In genomic region chrX:28205905-28206304, GRCh38 we compare ENCODE assay signal across 21 cellular contexts.
DNase-seq lines count a peak whose midpoint lies in the region; ATAC-seq, FAIRE-seq and TF ChIP-seq lines count a peak whose summit lies in the region.
"Had no signal": no experiment of that assay in that cellular context is flagged by ENCODE, and none has a peak within 500 bp of the region (broad histone marks: within the 10 kb centered on the region; RNA-seq: fewer than 3 reads in every experiment).

No MANE protein-coding gene starts in this region.

- no peak for TF ChIP-seq POLR2A in H1 (IDR thresholded peaks at IDR 0.05; ENCODE audit: control extremely low read depth in 1 of 2, low read depth in 2 of 2, low read length in 2 of 2)

- no peak overlapping the region for H3K4ac ChIP-seq in H1 (replicated peaks; ENCODE audit: insufficient read length, low read depth, low read length)
- H3K4ac ChIP-seq in mesendoderm (ENCODE audit: low read depth, low read length), result no peak overlapping the region

- H3K4me1 ChIP-seq in Caco-2 (no peaks in the 10 kb centered on the region), H1 (replicated peaks in 1 of 4; ENCODE audit: control insufficient read depth in 3 of 4, insufficient read depth in 4 of 4, low read length in 3 of 4) (no peaks in the 10 kb centered on the region), mesendoderm (ENCODE audit: control insufficient read depth, low read depth, low read length) (no peaks in the 10 kb centered on the region), colonic mucosa (no peaks in the 10 kb centered on the region)
- H3K4me1 ChIP-seq: heart left ventricle had no signal

- no peaks in the 10 kb centered on the region for H3K23me2 ChIP-seq in H1 (ENCODE audit: low read depth, low read length)

- CTCF ChIA-PET in Caco-2 (lab: Charles Lee) (no interaction called here), H1 (lab: Charles Lee; ENCODE audit: partially characterized antibody) (interaction anchor here (0.6 to 0.7 kb wide), 2 partner anchors 113 to 153 kb away, joined by 3 read pairs; no protein-coding TSS in a partner anchor)

- no peaks in the 10 kb centered on the region for H3K36me3 Mint-ChIP-seq in Caco-2 (ENCODE audit: insufficient read depth, unreplicated experiment)
- H3K36me3 Mint-ChIP-seq: CD4-positive, CD25-positive, alpha-beta regulatory T cell; stimulated activated naive B cell treated with anti-CD40 and anti-IgM and Interleukin-4, amounts not matched to agents 10 μg/mL and 1 μg/mL and 100 μg/mL, for 72 hours had no signal

- H3K4me3 Mint-ChIP-seq in Caco-2 (ENCODE audit: unreplicated experiment), result peak overlapping the region; percentile 58
- H3K4me3 Mint-ChIP-seq: CD4-positive, CD25-positive, alpha-beta regulatory T cell; central memory CD8-positive, alpha-beta T cell; stimulated activated naive B cell treated with anti-CD40 and anti-IgM and Interleukin-4, amounts not matched to agents 10 μg/mL and 1 μg/mL and 100 μg/mL, for 72 hours had no signal

- no peak overlapping the region for H4K91ac ChIP-seq in H1 (replicated peaks; ENCODE audit: insufficient read length, low read length)

- H3K9me3 ChIP-seq in Caco-2 (no peaks in the 10 kb centered on the region), H1 (ENCODE audit: insufficient read depth in 2 of 2, low read depth in 1 of 2, low read length in 1 of 2) (no peaks in the 10 kb centered on the region), colonic mucosa (no peaks in the 10 kb centered on the region)
- H3K9me3 ChIP-seq: HAP-1, heart left ventricle had no signal

- no peak overlapping the region for H2BK120ac ChIP-seq in H1 (replicated peaks; ENCODE audit: low read depth, low read length)
- no peak overlapping the region for H2BK120ac ChIP-seq in mesendoderm (ENCODE audit: low read depth, low read length)

- FAIRE-seq in HTR-8/SVneo (lab: Jason Lieb, UNC), result peak; percentile 23
- peak; percentile 52 for FAIRE-seq in H1 (lab: Jason Lieb, UNC)

- no peak overlapping the region for H2AK5ac ChIP-seq in H1 (ENCODE audit: low read depth, low read length)
- H2AK5ac ChIP-seq in mesendoderm (ENCODE audit: low read length), result no peak overlapping the region

- TF ChIP-seq EP300 in H1 (IDR thresholded peaks at IDR 0.05; ENCODE audit: borderline replicate concordance in 1 of 2, low read depth in 2 of 2, low read length in 2 of 2), result no peak

- H3K9me3 Mint-ChIP-seq in Caco-2 (ENCODE audit: unreplicated experiment), result no peaks in the 10 kb centered on the region
- H3K9me3 Mint-ChIP-seq: central memory CD8-positive, alpha-beta T cell; stimulated activated naive B cell treated with anti-CD40 and anti-IgM and Interleukin-4, amounts not matched to agents 10 μg/mL and 1 μg/mL and 100 μg/mL, for 72 hours had no signal

- H3K79me2 ChIP-seq in H1 (ENCODE audit: control insufficient read depth in 1 of 2, insufficient read depth in 2 of 2, low read length in 2 of 2), result no peaks in the 10 kb centered on the region
- H3K79me2 ChIP-seq in mesendoderm (ENCODE audit: control insufficient read depth, insufficient read depth, low read length), result no peaks in the 10 kb centered on the region

- no peak overlapping the region for H3K56ac ChIP-seq in H1 (replicated peaks; ENCODE audit: insufficient read length, low read depth, low read length)
- H3K56ac ChIP-seq in mesendoderm (ENCODE audit: low read length), result no peak overlapping the region

- H2BK5ac ChIP-seq in H1 (ENCODE audit: low read depth, low read length) (no peak overlapping the region), mesendoderm (ENCODE audit: low read length) (no peak overlapping the region)

- POLR2A ChIA-PET in Caco-2 (lab: Charles Lee), result no interaction called here
- POLR2A ChIA-PET in H1 (lab: Charles Lee; ENCODE audit: partially characterized antibody), result no interaction called here

- TF ChIP-seq RAD21 in H1 (IDR thresholded peaks at IDR 0.05 in 1 of 2, conservative IDR thresholded peaks at IDR 0.05 in 1 of 2; ENCODE audit: low read depth in 2 of 2, low read length in 2 of 2), result no peak

- ATAC-seq in GM19351 (IDR thresholded peaks at IDR 0.05; ENCODE audit: unreplicated experiment), result no peak
- ATAC-seq: heart left ventricle; right cardiac atrium; Right ventricle myocardium inferior; stimulated activated naive B cell treated with anti-CD40 and anti-IgM and Interleukin-4, amounts not matched to agents 10 μg/mL and 1 μg/mL and 100 μg/mL, for 72 hours had no signal

- H3K27me3 ChIP-seq in Caco-2 (replicated peaks; ENCODE audit: control insufficient read depth, insufficient read depth, low read length) (no peaks in the 10 kb centered on the region), H1 (replicated peaks in 1 of 4; ENCODE audit: control insufficient read depth in 3 of 4, extremely low read depth in 1 of 4, insufficient read depth in 3 of 4, low read length in 3 of 4) (no peaks in the 10 kb centered on the region), mesendoderm (ENCODE audit: insufficient read depth, low read length, poor library complexity) (no peaks in the 10 kb centered on the region), colonic mucosa (no peaks in the 10 kb centered on the region)
- H3K27me3 ChIP-seq: heart left ventricle had no signal

- H3K27me3 Mint-ChIP-seq in Caco-2 (ENCODE audit: insufficient read depth, unreplicated experiment), result no peaks in the 10 kb centered on the region
- H3K27me3 Mint-ChIP-seq: CD4-positive, CD25-positive, alpha-beta regulatory T cell; central memory CD8-positive, alpha-beta T cell; stimulated activated naive B cell treated with anti-CD40 and anti-IgM and Interleukin-4, amounts not matched to agents 10 μg/mL and 1 μg/mL and 100 μg/mL, for 72 hours had no signal

- H3K18ac ChIP-seq in H1 (ENCODE audit: extremely low read depth, low read length) (no peak overlapping the region), mesendoderm (ENCODE audit: low read length) (no peak overlapping the region)

- H3K4me3 ChIP-seq in Caco-2 (ENCODE audit: low read depth, low read length) (no peak overlapping the region), H1 (ENCODE audit: extremely low read depth in 1 of 4, insufficient read depth in 2 of 4, low read depth in 3 of 4, low read length in 4 of 4) (no peak overlapping the region), mesendoderm (ENCODE audit: low read length) (no peak overlapping the region), colonic mucosa (no peak overlapping the region)
- H3K4me3 ChIP-seq: heart left ventricle had no signal

- no peak overlapping the region for H3K27ac ChIP-seq in H1 (ENCODE audit: low read depth, low read length)
- H3K27ac ChIP-seq in mesendoderm (ENCODE audit: low read depth, low read length), result no peak overlapping the region
- H3K27ac ChIP-seq in colonic mucosa, result no peak overlapping the region
- H3K27ac ChIP-seq: heart left ventricle had no signal

- H3K4me2 ChIP-seq in H1 (ENCODE audit: insufficient read depth in 1 of 2, low read depth in 2 of 2, low read length in 2 of 2), result no peak overlapping the region
- H3K4me2 ChIP-seq in mesendoderm (ENCODE audit: low read length), result no peak overlapping the region

- 83% methylated on average over 1 of the region's 2 CpGs; no CpG with 5 or more reads in 1 of the 2 experiments for WGBS in H1 (ENCODE audit: extremely low coverage in 1 of 2, insufficient coverage in 1 of 2, insufficient read length in 1 of 2, insufficient replicate concordance in 2 of 2, low coverage in 1 of 2, low lambda C conversion rate in 2 of 2, missing lambda C conversion rate in 1 of 2), 2 experiments
- WGBS in mesendoderm (ENCODE audit: extremely low coverage, insufficient coverage, low lambda C conversion rate), result no CpG with 5 or more reads among the region's 2 CpGs

- H2BK12ac ChIP-seq in H1 (ENCODE audit: low read depth, low read length), result no peak overlapping the region

- no peaks in the 10 kb centered on the region for H4K20me1 ChIP-seq in H1 (replicated peaks in 1 of 2; ENCODE audit: control insufficient read depth in 1 of 2, insufficient read depth in 2 of 2, low read length in 2 of 2)

- intact Hi-C loops in Caco-2 (cut with micrococcal nuclease; ENCODE audit: unreplicated experiment) (no loop called here), colonic mucosa (cut with DNase I) (no loop called here)

- no peaks in the 10 kb centered on the region for H3K4me1 Mint-ChIP-seq in Caco-2 (ENCODE audit: low read depth, unreplicated experiment)
- H3K4me1 Mint-ChIP-seq: CD4-positive, CD25-positive, alpha-beta regulatory T cell; central memory CD8-positive, alpha-beta T cell; stimulated activated naive B cell treated with anti-CD40 and anti-IgM and Interleukin-4, amounts not matched to agents 10 μg/mL and 1 μg/mL and 100 μg/mL, for 72 hours had no signal

- DNase-seq in Caco-2, result no peak
- DNase-seq in HTR-8/SVneo (ENCODE audit: insufficient read length, low spot score), result no peak
- no peak for DNase-seq in H1 (ENCODE audit: low read depth in 1 of 2, low spot score in 2 of 2)
- DNase-seq in mesendoderm, result peak; percentile 0
- DNase-seq in stimulated activated naive CD4-positive, alpha-beta T cell (lab: John Stamatoyannopoulos, UW), result no peak
- DNase-seq in activated effector memory CD4-positive, alpha-beta T cell treated with Interleukin-2 at 50 U/mL for 16 hours, result no peak
- DNase-seq in colonic mucosa, result no peak
- DNase-seq: activated CD4-positive, alpha-beta T cell treated with anti-CD3 and anti-CD28 coated beads for 48 hours; activated effector memory CD4-positive, alpha-beta T cell treated with anti-CD3 and anti-CD28 coated beads, Interleukin-2, amount 50 U/mL, for 16 hours; CD4-positive, CD25-positive, alpha-beta regulatory T cell; heart left ventricle; KG1; NCI-H1092 treated with DMSO at 0.1 percent for 48 hours; NCI-H2171; right cardiac atrium; stimulated activated naive B cell treated with anti-CD40 and anti-IgM and Interleukin-4, amounts not matched to agents 10 μg/mL and 1 μg/mL and 100 μg/mL, for 72 hours; trophoblast cell had no signal

- H3K27ac Mint-ChIP-seq in Caco-2 (ENCODE audit: unreplicated experiment), result no peak overlapping the region
- H3K27ac Mint-ChIP-seq: CD4-positive, CD25-positive, alpha-beta regulatory T cell; stimulated activated naive B cell treated with anti-CD40 and anti-IgM and Interleukin-4, amounts not matched to agents 10 μg/mL and 1 μg/mL and 100 μg/mL, for 72 hours had no signal

- H4K5ac ChIP-seq in H1 (ENCODE audit: insufficient read length, low read depth, low read length), result no peak overlapping the region
- no peak overlapping the region for H4K5ac ChIP-seq in mesendoderm (ENCODE audit: low read length)

- no peaks in the 10 kb centered on the region for H3K36me3 ChIP-seq in Caco-2 (ENCODE audit: control insufficient read depth, insufficient read depth, low read length)
- H3K36me3 ChIP-seq in H1 (ENCODE audit: control insufficient read depth in 2 of 4, insufficient read depth in 4 of 4, low read length in 3 of 4), result no peaks in the 10 kb centered on the region
- no peaks in the 10 kb centered on the region for H3K36me3 ChIP-seq in mesendoderm (ENCODE audit: control insufficient read depth, insufficient read depth, low read length)
- no peaks in the 10 kb centered on the region for H3K36me3 ChIP-seq in colonic mucosa
- H3K36me3 ChIP-seq: HAP-1, heart left ventricle had no signal

- no peak for TF ChIP-seq CTCF in Caco-2 (IDR thresholded peaks at IDR 0.05; ENCODE audit: insufficient read depth in 1 of 2, low read depth in 1 of 2, low read length in 1 of 2, severe bottlenecking in 1 of 2, unreplicated experiment in 1 of 2)
- TF ChIP-seq CTCF in H1 (IDR thresholded peaks at IDR 0.05; ENCODE audit: control extremely low read depth in 1 of 3, insufficient read depth in 1 of 3, low read depth in 1 of 3, low read length in 3 of 3), result no peak
- TF ChIP-seq CTCF in colonic mucosa (IDR thresholded peaks at IDR 0.05), result no peak

- no peaks in the 10 kb centered on the region for H3K79me1 ChIP-seq in H1 (ENCODE audit: low read depth, low read length)
- H3K79me1 ChIP-seq in mesendoderm (ENCODE audit: low read length), result no peaks in the 10 kb centered on the region

- H4K8ac ChIP-seq in H1 (ENCODE audit: extremely low read depth, insufficient read depth, low read length), result no peak overlapping the region
- no peak overlapping the region for H4K8ac ChIP-seq in mesendoderm (ENCODE audit: low read depth, low read length)

- no TSS peak for BruUV-seq in Caco-2 (replicated peaks; lab: Mats Ljungman, UMichigan)

- H3K9ac ChIP-seq in H1 (replicated peaks in 1 of 4; ENCODE audit: extremely low read depth in 1 of 4, low read depth in 3 of 4, low read length in 3 of 4) (no peak overlapping the region), mesendoderm (ENCODE audit: low read length) (no peak overlapping the region), colonic mucosa (ENCODE audit: low read depth in 2 of 2, low read length in 2 of 2) (no peak overlapping the region)

- H3K14ac ChIP-seq in H1 (ENCODE audit: insufficient read length), result no peak overlapping the region

- H2BK20ac ChIP-seq in H1 (ENCODE audit: low read length), result no peak overlapping the region

- H2BK15ac ChIP-seq in H1 (ENCODE audit: low read length) (no peak overlapping the region), mesendoderm (replicated peaks; ENCODE audit: low read depth) (no peak overlapping the region)

- H3K23ac ChIP-seq in H1 (ENCODE audit: insufficient read length) (no peak overlapping the region), mesendoderm (ENCODE audit: low read length) (no peak overlapping the region)

- H2AFZ ChIP-seq in H1 (ENCODE audit: low read length), result no peak overlapping the region
